In the genomic region with DNA sequence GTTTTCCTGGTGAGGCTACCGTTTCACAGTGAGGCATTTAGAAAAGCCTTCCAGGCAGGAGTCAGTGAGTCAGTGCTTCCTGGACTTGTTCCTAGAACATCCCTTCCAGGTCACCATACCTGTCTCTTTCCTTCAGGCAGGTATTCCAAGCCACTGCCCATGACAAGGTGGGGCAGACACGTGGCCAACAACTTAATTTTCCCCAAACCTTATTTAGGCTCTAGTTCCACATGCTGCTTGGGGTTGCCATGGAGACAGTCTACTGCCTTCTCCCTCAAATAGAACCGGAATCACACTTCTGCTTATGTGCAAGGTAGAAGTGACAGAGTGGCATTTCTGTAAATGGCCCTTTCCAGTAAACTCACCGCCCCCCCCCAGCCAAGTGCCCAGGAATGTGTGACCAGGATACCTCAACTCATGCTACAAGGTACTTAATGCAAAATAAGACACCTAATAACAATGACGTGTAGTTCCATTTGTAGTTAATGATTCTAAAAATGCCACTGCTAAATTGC, we compare ENCODE assay signal across 9 cellular contexts.
DNase-seq lines count a peak whose midpoint lies in the region; ATAC-seq and TF ChIP-seq lines count a peak whose summit lies in the region.
"Had no signal": no experiment of that assay in that cellular context is flagged by ENCODE, and none has a peak within 500 bp of the region (broad histone marks: within the 10 kb centered on the region; RNA-seq: fewer than 3 reads in every experiment).

No MANE protein-coding gene starts in this region.

- CTCF ChIA-PET in activated B cell treated with CpG ODN at 0.5 μM for 24 hours (lab: Charles Lee): no interaction called here

- peaks cover 70% of the 10 kb centered on the region for H3K4me1 Mint-ChIP-seq in activated B cell treated with CpG ODN at 0.5 μM for 24 hours
- peaks cover 48 to 76% of the 10 kb centered on the region in 2 donors for H3K4me1 Mint-ChIP-seq in stimulated activated naive B cell treated with anti-CD40 and anti-IgM and Interleukin-4, amounts not matched to agents 10 μg/mL and 1 μg/mL and 100 μg/mL, for 72 hours

- no peak for TF ChIP-seq CTCF in activated B cell treated with CpG ODN at 0.5 μM for 24 hours (IDR thresholded peaks at IDR 0.05)

- intact Hi-C loops in activated B cell treated with CpG ODN at 0.5 μM for 24 hours (cut with micrococcal nuclease): loop anchor here (1.0 to 5.0 kb wide), 6 partner anchors 10 to 258 kb away; a partner anchor contains a TSS

- DNase-seq in SKM-1 treated with dmso at 0.1 percent for 144 hours (lab: John Stamatoyannopoulos, UW; ENCODE audit: unreplicated experiment) (peak; percentile 32), SKM-1 (lab: John Stamatoyannopoulos, UW; ENCODE audit: unreplicated experiment) (no peak), activated B cell treated with CpG ODN at 0.5 μM for 24 hours (no peak), T-helper 9 cell (no peak), GOT3 (lab: John Stamatoyannopoulos, UW) (no peak), NCI-H226 (no peak)
- DNase-seq in stimulated activated naive B cell treated with anti-CD40 and anti-IgM and Interleukin-4, amounts not matched to agents 10 μg/mL and 1 μg/mL and 100 μg/mL, for 72 hours: peak; percentile 55
- DNase-seq: NCI-H1930 had no signal

- H3K27ac Mint-ChIP-seq in activated B cell treated with CpG ODN at 0.5 μM for 24 hours: peak overlapping the region; percentile 73
- peak overlapping the region; percentile 78 for H3K27ac Mint-ChIP-seq in stimulated activated naive B cell treated with anti-CD40 and anti-IgM and Interleukin-4, amounts not matched to agents 10 μg/mL and 1 μg/mL and 100 μg/mL, for 72 hours

- POLR2A ChIA-PET in activated B cell treated with CpG ODN at 0.5 μM for 24 hours (lab: Charles Lee): interaction anchor here (1.1 to 1.6 kb wide), 2 partner anchors 20 to 260 kb away, joined by 3 read pairs; no protein-coding TSS in a partner anchor

- no peaks in the 10 kb centered on the region for H3K27me3 Mint-ChIP-seq in activated B cell treated with CpG ODN at 0.5 μM for 24 hours
- no peaks in the 10 kb centered on the region for H3K27me3 Mint-ChIP-seq in stimulated activated naive B cell treated with anti-CD40 and anti-IgM and Interleukin-4, amounts not matched to agents 10 μg/mL and 1 μg/mL and 100 μg/mL, for 72 hours

- peak overlapping the region; percentile 53 for H3K4me3 Mint-ChIP-seq in activated B cell treated with CpG ODN at 0.5 μM for 24 hours
- H3K4me3 Mint-ChIP-seq in stimulated activated naive B cell treated with anti-CD40 and anti-IgM and Interleukin-4, amounts not matched to agents 10 μg/mL and 1 μg/mL and 100 μg/mL, for 72 hours: peak overlapping the region; percentile 9 to 43

- ATAC-seq in HG03159 (IDR thresholded peaks at IDR 0.05; ENCODE audit: unreplicated experiment) (peak; percentile 76), activated B cell treated with CpG ODN at 0.5 μM for 24 hours (ENCODE audit: low read depth) (peak; percentile 84)
- ATAC-seq in stimulated activated naive B cell treated with anti-CD40 and anti-IgM and Interleukin-4, amounts not matched to agents 10 μg/mL and 1 μg/mL and 100 μg/mL, for 72 hours (replicated peaks): peak; percentile 95

- H3K36me3 Mint-ChIP-seq in activated B cell treated with CpG ODN at 0.5 μM for 24 hours (ENCODE audit: low read depth): peaks cover 4% of the 10 kb centered on the region
- H3K36me3 Mint-ChIP-seq in stimulated activated naive B cell treated with anti-CD40 and anti-IgM and Interleukin-4, amounts not matched to agents 10 μg/mL and 1 μg/mL and 100 μg/mL, for 72 hours: peaks cover 1 to 8% of the 10 kb centered on the region in 2 donors

- no peaks in the 10 kb centered on the region for H3K9me3 Mint-ChIP-seq in activated B cell treated with CpG ODN at 0.5 μM for 24 hours
- H3K9me3 Mint-ChIP-seq in stimulated activated naive B cell treated with anti-CD40 and anti-IgM and Interleukin-4, amounts not matched to agents 10 μg/mL and 1 μg/mL and 100 μg/mL, for 72 hours: no peaks in the 10 kb centered on the region

Comparison
In these comparisons a context has a peak if more than half of its experiments do, and no peak if none do; other contexts are left out.
1. DNase-seq: peak in SKM-1 treated with dmso at 0.1 percent for 144 hours (single experiment) and stimulated activated naive B cell treated with anti-CD40 and anti-IgM and Interleukin-4, amounts not matched to agents 10 μg/mL and 1 μg/mL and 100 μg/mL, for 72 hours (single experiment); none in SKM-1 (single experiment), activated B cell treated with CpG ODN at 0.5 μM for 24 hours (single experiment), T-helper 9 cell (single experiment), GOT3 (single experiment) and NCI-H226 (single experiment).
2. Peak in every context shown above with its lines, with median percentiles within 50 percentile points of each other: ATAC-seq.